16 cellular contexts compared by ENCODE assay signal in genomic region chr12:168763-169525, GRCh38. TPM values are rescaled to one million over a fixed set of nuclear protein-coding genes. Genes with fewer than 3 reads are reported as not detected.
A peak's percentile ranks its signal among the peaks of the same experiment; 100 is the strongest.
DNase-seq lines count a peak whose midpoint lies in the region; ATAC-seq and TF ChIP-seq lines count a peak whose summit lies in the region.
"Had no signal": no experiment of that assay in that cellular context is flagged by ENCODE, and none has a peak within 500 bp of the region (broad histone marks: within the 10 kb centered on the region; RNA-seq: fewer than 3 reads in every experiment).

No MANE protein-coding gene starts in this region.

- CTCF ChIA-PET in CD4-positive, alpha-beta T cell (lab: Charles Lee), result no interaction called here

- H3K27me3 Mint-ChIP-seq in mesothelial cell of epicardium (ENCODE audit: low read depth), result peaks cover 6% of the 10 kb centered on the region
- peaks cover 40% of the 10 kb centered on the region for H3K27me3 Mint-ChIP-seq in CD4-positive, alpha-beta T cell

- H3K9me3 Mint-ChIP-seq in mesothelial cell of epicardium, result no peaks in the 10 kb centered on the region
- no peaks in the 10 kb centered on the region for H3K9me3 Mint-ChIP-seq in CD4-positive, alpha-beta T cell

- intact Hi-C loops in CD4-positive, alpha-beta T cell (cut with DNase I, micrococcal nuclease), result no loop called here

- no peak overlapping the region for H3K27ac ChIP-seq in CD4-positive, alpha-beta T cell (ENCODE audit: low read depth, low read length)

- H3K9me3 ChIP-seq in CD4-positive, alpha-beta T cell (ENCODE audit: control insufficient read depth, low read length), result no peaks in the 10 kb centered on the region
- H3K9me3 ChIP-seq: BE2C had no signal

- peak overlapping the region; percentile 1 for H3K4me3 Mint-ChIP-seq in mesothelial cell of epicardium
- no peak overlapping the region for H3K4me3 Mint-ChIP-seq in CD4-positive, alpha-beta T cell
- H3K4me3 Mint-ChIP-seq: IgD-negative memory B cell had no signal

- peaks cover 70% of the 10 kb centered on the region for H3K4me1 Mint-ChIP-seq in mesothelial cell of epicardium
- H3K4me1 Mint-ChIP-seq in CD4-positive, alpha-beta T cell (ENCODE audit: low read depth), result peaks cover 12% of the 10 kb centered on the region

- TF ChIP-seq CTCF in mesothelial cell of epicardium (IDR thresholded peaks at IDR 0.05; ENCODE audit: unreplicated experiment), result no peak
- no peak for TF ChIP-seq CTCF in CD4-positive, alpha-beta T cell (IDR thresholded peaks at IDR 0.05)

- POLR2A ChIA-PET in CD4-positive, alpha-beta T cell (lab: Charles Lee), result no interaction called here

- no peaks in the 10 kb centered on the region for H3K36me3 Mint-ChIP-seq in mesothelial cell of epicardium
- no peaks in the 10 kb centered on the region for H3K36me3 Mint-ChIP-seq in CD4-positive, alpha-beta T cell (ENCODE audit: low read depth)
- H3K36me3 Mint-ChIP-seq: IgD-negative memory B cell had no signal

- H3K27ac Mint-ChIP-seq in mesothelial cell of epicardium, result peak overlapping the region; percentile 84
- no peak overlapping the region for H3K27ac Mint-ChIP-seq in CD4-positive, alpha-beta T cell
- H3K27ac Mint-ChIP-seq: IgD-negative memory B cell had no signal

- DNase-seq in GF-D8 (lab: John Stamatoyannopoulos, UW), result peak; percentile 57
- DNase-seq in M059J (ENCODE audit: low read depth), result peak; percentile 14
- peak; percentile 85 for DNase-seq in amniotic epithelial cell (ENCODE audit: low read depth)
- no peak for DNase-seq in mesothelial cell of epicardium (ENCODE audit: low spot score in 2 of 2, unreplicated experiment in 2 of 2)
- no peak for DNase-seq in CD4-positive, alpha-beta T cell
- no peak for DNase-seq in NCI-H748 treated with DMSO at 0.1 percent for 48 hours (lab: John Stamatoyannopoulos, UW)
- DNase-seq: activated CD4-positive, CD25-positive, alpha-beta regulatory T cell treated with anti-CD3 and anti-CD28 coated beads, Interleukin-2, amount 50 U/mL, for 72 hours; BE2C; midbrain; NCI-H146; stimulated activated naive CD4-positive, alpha-beta T cell treated with Interleukin-2 at 50 U/mL for 16 hours had no signal

- ATAC-seq in GM19023 (IDR thresholded peaks at IDR 0.05; ENCODE audit: unreplicated experiment) (no peak), HG02571 (IDR thresholded peaks at IDR 0.05; ENCODE audit: unreplicated experiment) (no peak)
- no peak for ATAC-seq in CD4-positive, alpha-beta T cell (ENCODE audit: poor library complexity)

- no peaks in the 10 kb centered on the region for H3K27me3 ChIP-seq in CD4-positive, alpha-beta T cell (ENCODE audit: control insufficient read depth, insufficient read depth, low read length)
- H3K27me3 ChIP-seq: BE2C had no signal

RNA-seq across cellular contexts. Expression of gene SLC6A12, which starts 45.0 kb away (rescaled TPM):
- not detected in 2 replicates for total RNA-seq in M059J (2014; rRNA removed; shearing (Covaris generic))
- total RNA-seq in mesothelial cell of epicardium, result 0.29 TPM in 2 of 3 replicates, not detected in the other
- not detected for total RNA-seq in CD4-positive, alpha-beta T cell
- total RNA-seq: osteocyte; T-helper 1 cell treated with Interleukin-12 subunit alpha and Interleukin-12 subunit beta and Interleukin-4 antibody, amounts not matched to agents 30 ng/mL and 1 ng/mL, for 36 hours had no signal

Comparison
In these comparisons a context has a peak if more than half of its experiments do, and no peak if none do; other contexts are left out.
1. DNase-seq: peak in GF-D8 (single experiment), M059J (single experiment) and amniotic epithelial cell (single experiment); none in mesothelial cell of epicardium (0 of 2), CD4-positive, alpha-beta T cell (0 of 10) and NCI-H748 treated with DMSO at 0.1 percent for 48 hours (single experiment).